In genomic region chr1:237281481-237281880, GRCh38 we compare ENCODE assay signal across 23 cellular contexts.
"Had no signal": no experiment of that assay in that cellular context is flagged by ENCODE, and none has a peak within 500 bp of the region (broad histone marks: within the 10 kb centered on the region; RNA-seq: fewer than 3 reads in every experiment).

No MANE protein-coding gene starts in this region.

- H3K27me3 Mint-ChIP-seq: activated CD4-positive, alpha-beta T cell treated with anti-CD3 and anti-CD28 coated beads for 36 hours; activated naive CD4-positive, alpha-beta T cell treated with anti-CD3 and anti-CD28 coated beads, Interleukin-2, amount 10 ng/mL, durations not matched to agents 7 days and 5 days; memory B cell; naive thymus-derived CD4-positive, alpha-beta T cell had no signal

- H3K36me3 ChIP-seq: ascending aorta, breast epithelium, suprapubic skin, upper lobe of right lung, WERI-Rb-1 had no signal

- H3K27ac ChIP-seq: ascending aorta, breast epithelium, foreskin keratinocyte, skin epidermis, suprapubic skin, upper lobe of right lung, WERI-Rb-1 had no signal

- H3K4me1 ChIP-seq: ascending aorta, breast epithelium, foreskin keratinocyte, suprapubic skin, upper lobe of right lung had no signal

- H3K4me1 Mint-ChIP-seq: activated CD4-positive, alpha-beta T cell treated with anti-CD3 and anti-CD28 coated beads for 36 hours; activated CD8-positive, alpha-beta memory T cell treated with anti-CD3 and anti-CD28 coated beads, Interleukin-2, amount 10 ng/mL, durations not matched to agents 7 days and 5 days; activated naive CD4-positive, alpha-beta T cell treated with anti-CD3 and anti-CD28 coated beads, Interleukin-2, amount 10 ng/mL, durations not matched to agents 7 days and 5 days; memory B cell; naive thymus-derived CD4-positive, alpha-beta T cell had no signal

- H3K27me3 ChIP-seq: ascending aorta, breast epithelium, foreskin keratinocyte, suprapubic skin, upper lobe of right lung had no signal

- H3K4me3 ChIP-seq: ascending aorta, breast epithelium, mucosa of descending colon, skin epidermis, suprapubic skin, upper lobe of right lung had no signal

- H3K9me3 ChIP-seq: ascending aorta, breast epithelium, mucosa of descending colon, suprapubic skin, upper lobe of right lung had no signal

- H3K4me3 Mint-ChIP-seq: activated CD4-positive, alpha-beta memory T cell treated with anti-CD3 and anti-CD28 coated beads for 36 hours; activated CD4-positive, alpha-beta T cell treated with anti-CD3 and anti-CD28 coated beads for 36 hours; activated CD8-positive, alpha-beta memory T cell treated with anti-CD3 and anti-CD28 coated beads, Interleukin-2, amount 10 ng/mL, durations not matched to agents 7 days and 5 days; activated naive CD4-positive, alpha-beta T cell treated with anti-CD3 and anti-CD28 coated beads, Interleukin-2, amount 10 ng/mL, durations not matched to agents 7 days and 5 days; memory B cell; naive thymus-derived CD4-positive, alpha-beta T cell had no signal

- H3K27ac Mint-ChIP-seq: activated CD4-positive, alpha-beta memory T cell treated with anti-CD3 and anti-CD28 coated beads for 36 hours; activated CD4-positive, alpha-beta T cell treated with anti-CD3 and anti-CD28 coated beads for 36 hours; activated CD8-positive, alpha-beta memory T cell treated with anti-CD3 and anti-CD28 coated beads, Interleukin-2, amount 10 ng/mL, durations not matched to agents 7 days and 5 days; activated naive CD4-positive, alpha-beta T cell treated with anti-CD3 and anti-CD28 coated beads, Interleukin-2, amount 10 ng/mL, durations not matched to agents 7 days and 5 days; memory B cell; naive thymus-derived CD4-positive, alpha-beta T cell had no signal

- H3K9me3 Mint-ChIP-seq: activated CD4-positive, alpha-beta memory T cell treated with anti-CD3 and anti-CD28 coated beads for 36 hours; activated naive CD4-positive, alpha-beta T cell treated with anti-CD3 and anti-CD28 coated beads, Interleukin-2, amount 10 ng/mL, durations not matched to agents 7 days and 5 days had no signal

- DNase-seq: activated CD4-positive, alpha-beta memory T cell treated with anti-CD3 and anti-CD28 coated beads for 36 hours; activated CD4-positive, alpha-beta T cell treated with anti-CD3 and anti-CD28 coated beads for 36 hours; activated CD8-positive, alpha-beta memory T cell treated with anti-CD3 and anti-CD28 coated beads, Interleukin-2, amount 10 ng/mL, durations not matched to agents 7 days and 5 days; activated naive CD4-positive, alpha-beta T cell treated with anti-CD3 and anti-CD28 coated beads, Interleukin-2, amount 10 ng/mL, durations not matched to agents 7 days and 5 days; activated T-cell treated with anti-CD3 and anti-CD28 coated beads, Interleukin-2, amount 50 U/mL, for 1 hour; cortex of kidney; effector CD8-positive, alpha-beta T cell; foreskin keratinocyte; mucosa of descending colon; naive thymus-derived CD4-positive, alpha-beta T cell; stimulated activated CD4-positive, alpha-beta T cell treated with anti-CD3 and anti-CD28 coated beads, Interleukin-15, amount 100 ng/mL, for 24 hours; stimulated activated CD4-positive, alpha-beta T cell treated with anti-CD3 and anti-CD28 coated beads, Interleukin-4, amount 100 ng/mL, for 1 hour; stimulated activated naive CD4-positive, alpha-beta T cell treated with Interleukin-2 at 50 U/mL for 16 hours; T-helper 1 cell; T1000; upper lobe of right lung; WERI-Rb-1 had no signal

- ATAC-seq: activated CD4-positive, alpha-beta T cell treated with anti-CD3 and anti-CD28 coated beads for 36 hours; activated CD8-positive, alpha-beta memory T cell treated with anti-CD3 and anti-CD28 coated beads, Interleukin-2, amount 10 ng/mL, durations not matched to agents 7 days and 5 days; foreskin keratinocyte; mucosa of descending colon; naive thymus-derived CD4-positive, alpha-beta T cell; SK-N-SH treated with all-trans-retinoic acid at 6 μM for 48 hours; upper lobe of right lung had no signal

- H3K36me3 Mint-ChIP-seq: activated CD4-positive, alpha-beta memory T cell treated with anti-CD3 and anti-CD28 coated beads for 36 hours; activated CD8-positive, alpha-beta memory T cell treated with anti-CD3 and anti-CD28 coated beads, Interleukin-2, amount 10 ng/mL, durations not matched to agents 7 days and 5 days; activated naive CD4-positive, alpha-beta T cell treated with anti-CD3 and anti-CD28 coated beads, Interleukin-2, amount 10 ng/mL, durations not matched to agents 7 days and 5 days; memory B cell; naive thymus-derived CD4-positive, alpha-beta T cell had no signal
